ENCODE assay signal across 36 cellular contexts in the genomic region with DNA sequence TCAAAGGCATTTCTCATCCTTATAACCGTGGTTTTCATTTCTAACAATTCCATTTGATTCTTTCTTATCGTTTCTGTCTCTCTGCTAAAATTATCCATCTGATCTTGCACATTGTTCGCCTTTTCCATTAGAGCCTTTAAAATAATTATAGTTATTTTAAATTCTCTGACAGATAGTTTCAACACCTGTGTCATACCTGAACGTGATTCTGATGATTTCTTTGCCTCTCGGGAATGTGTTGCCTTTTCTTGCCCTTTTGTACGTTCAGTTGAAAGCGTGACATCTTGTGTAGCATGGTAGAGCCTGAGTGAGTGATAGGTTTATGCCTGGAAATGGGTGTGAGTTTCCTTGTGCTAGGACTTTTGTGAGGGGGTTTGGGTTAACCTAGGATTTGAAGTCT.
"Had no signal": no experiment of that assay in that cellular context is flagged by ENCODE, and none has a peak within 500 bp of the region (broad histone marks: within the 10 kb centered on the region; RNA-seq: fewer than 3 reads in every experiment).

No MANE protein-coding gene starts in this region.

- H3K4me3 ChIP-seq: ascending aorta, cardiac muscle cell had no signal

- H3K9me3 ChIP-seq: ascending aorta had no signal

- H3K36me3 Mint-ChIP-seq: activated CD4-positive, alpha-beta memory T cell treated with anti-CD3 and anti-CD28 coated beads for 36 hours; activated naive CD4-positive, alpha-beta T cell treated with anti-CD3 and anti-CD28 coated beads, Interleukin-2, amount 10 ng/mL, durations not matched to agents 7 days and 5 days; activated naive CD4-positive, alpha-beta T cell treated with anti-CD3 and anti-CD28 coated beads, Interleukin-2, amount 50 U/mL, for 24 hours; activated naive CD8-positive, alpha-beta T cell; activated naive CD8-positive, alpha-beta T cell treated with anti-CD3 and anti-CD28 coated beads, Interleukin-2, amount 10 ng/mL, durations not matched to agents 7 days and 5 days had no signal

- ATAC-seq: activated CD8-positive, alpha-beta T cell treated with anti-CD3 and anti-CD28 coated beads for 36 hours; activated naive CD8-positive, alpha-beta T cell treated with anti-CD3 and anti-CD28 coated beads, Interleukin-2, amount 50 U/mL, for 24 hours; activated T-cell treated with anti-CD3 and anti-CD28 coated beads, Interleukin-2, amount 50 U/mL, for 4 hours; activated T-cell treated with anti-CD3 and anti-CD28 coated beads, Interleukin-2, amount 50 U/mL, for 72 hours; activated T-helper 17 cell treated with anti-CD3 and anti-CD28 coated beads, Interleukin-2, amount 50 U/mL, for 72 hours had no signal

- DNase-seq: activated B cell treated with CpG ODN at 0.5 μM for 24 hours; activated CD4-positive, alpha-beta memory T cell treated with anti-CD3 and anti-CD28 coated beads for 36 hours; activated CD4-positive, alpha-beta T cell treated with anti-CD3 and anti-CD28 coated beads for 4 hours; activated CD4-positive, alpha-beta T cell treated with anti-CD3 and anti-CD28 coated beads, Interleukin-2, amount 10 ng/mL, durations not matched to agents 24 days and 14 days; activated CD4-positive, alpha-beta T cell treated with anti-CD3 and anti-CD28 coated beads, Interleukin-2, amount 50 U/mL, for 1 hour; activated CD4-positive, alpha-beta T cell treated with anti-CD3 and anti-CD28 coated beads, Interleukin-2, amount 50 U/mL, for 4 hours; activated CD4-positive, CD25-positive, alpha-beta regulatory T cell treated with anti-CD3 and anti-CD28 coated beads, Interleukin-2, amount 50 U/mL, for 72 hours; activated CD8-positive, alpha-beta memory T cell treated with anti-CD3 and anti-CD28 coated beads, Interleukin-2, amount 50 U/mL, for 4 hours; activated CD8-positive, alpha-beta T cell treated with anti-CD3 and anti-CD28 coated beads for 36 hours; activated effector memory CD4-positive, alpha-beta T cell treated with anti-CD3 and anti-CD28 coated beads, Interleukin-2, amount 50 U/mL, for 16 hours; activated naive CD4-positive, alpha-beta T cell treated with anti-CD3 and anti-CD28 coated beads, Interleukin-2, amount 10 ng/mL, durations not matched to agents 7 days and 5 days; activated naive CD4-positive, alpha-beta T cell treated with Interleukin-2 at 50 U/mL for 16 hours; activated naive CD8-positive, alpha-beta T cell treated with anti-CD3 and anti-CD28 coated beads, Interleukin-2, amount 10 ng/mL, durations not matched to agents 7 days and 5 days; activated naive CD8-positive, alpha-beta T cell treated with anti-CD3 and anti-CD28 coated beads, Interleukin-2, amount 50 U/mL, for 24 hours; activated T-cell treated with anti-CD3 and anti-CD28 coated beads for 4 hours; activated T-cell treated with anti-CD3 and anti-CD28 coated beads, Interleukin-2, amount 50 U/mL, for 1 hour; activated T-cell treated with anti-CD3 and anti-CD28 coated beads, Interleukin-2, amount 50 U/mL, for 4 hours; activated T-cell treated with anti-CD3 and anti-CD28 coated beads, Interleukin-2, amount 50 U/mL, for 72 hours; amygdala; anterior cingulate cortex; caudate nucleus; SW 1271; T-helper 1 cell; T-helper 2 cell; T-helper 9 cell had no signal

- H3K4me1 Mint-ChIP-seq: activated B cell treated with CpG ODN at 0.5 μM for 24 hours; activated CD4-positive, alpha-beta T cell treated with anti-CD3 and anti-CD28 coated beads, Interleukin-2, amount 10 ng/mL, durations not matched to agents 24 days and 14 days; activated naive CD4-positive, alpha-beta T cell treated with anti-CD3 and anti-CD28 coated beads, Interleukin-2, amount 10 ng/mL, durations not matched to agents 7 days and 5 days; activated naive CD4-positive, alpha-beta T cell treated with anti-CD3 and anti-CD28 coated beads, Interleukin-2, amount 50 U/mL, for 24 hours; activated naive CD8-positive, alpha-beta T cell treated with anti-CD3 and anti-CD28 coated beads, Interleukin-2, amount 10 ng/mL, durations not matched to agents 7 days and 5 days; activated naive CD8-positive, alpha-beta T cell treated with anti-CD3 and anti-CD28 coated beads, Interleukin-2, amount 50 U/mL, for 24 hours; activated T-helper 17 cell treated with anti-CD3 and anti-CD28 coated beads, Interleukin-2, amount 50 U/mL, for 72 hours; central memory CD8-positive, alpha-beta T cell had no signal

- H3K27ac ChIP-seq: ascending aorta, cardiac muscle cell, VCaP had no signal

- H3K4me3 Mint-ChIP-seq: activated B cell treated with CpG ODN at 0.5 μM for 24 hours; activated CD4-positive, alpha-beta memory T cell treated with anti-CD3 and anti-CD28 coated beads for 36 hours; activated CD4-positive, alpha-beta T cell treated with anti-CD3 and anti-CD28 coated beads, Interleukin-2, amount 10 ng/mL, durations not matched to agents 24 days and 14 days; activated CD8-positive, alpha-beta T cell treated with anti-CD3 and anti-CD28 coated beads for 36 hours; activated naive CD4-positive, alpha-beta T cell treated with anti-CD3 and anti-CD28 coated beads, Interleukin-2, amount 10 ng/mL, durations not matched to agents 7 days and 5 days; activated naive CD4-positive, alpha-beta T cell treated with anti-CD3 and anti-CD28 coated beads, Interleukin-2, amount 50 U/mL, for 24 hours; activated naive CD8-positive, alpha-beta T cell; activated naive CD8-positive, alpha-beta T cell treated with anti-CD3 and anti-CD28 coated beads, Interleukin-2, amount 10 ng/mL, durations not matched to agents 7 days and 5 days; activated naive CD8-positive, alpha-beta T cell treated with anti-CD3 and anti-CD28 coated beads, Interleukin-2, amount 50 U/mL, for 24 hours; activated T-cell treated with anti-CD3 and anti-CD28 coated beads, Interleukin-2, amount 50 U/mL, for 4 hours; activated T-cell treated with anti-CD3 and anti-CD28 coated beads, Interleukin-2, amount 50 U/mL, for 72 hours; activated T-helper 1 cell treated with anti-CD3 and anti-CD28 coated beads, Interleukin-12 subunit alpha, Interleukin-12 subunit beta, Interleukin-2, Interleukin-4 antibody, amounts not matched to agents 30 ng/mL and 10 ng/mL and 1 ng/mL, durations not matched to agents 14 hours and 24 hours and 36 hours; activated T-helper 17 cell treated with anti-CD3 and anti-CD28 coated beads, Interleukin-2, amount 50 U/mL, for 72 hours; brain; central memory CD8-positive, alpha-beta T cell; T-helper 1 cell treated with Interleukin-12 subunit alpha and Interleukin-12 subunit beta and Interleukin-4 antibody, amounts not matched to agents 30 μg/mL and 1 μg/mL, for 36 hours; T-helper 2 cell treated with Interferon-gamma antibody and Interleukin-4, amounts not matched to agents 5 μg/mL and 100 μg/mL, for 36 hours had no signal

- H3K27me3 ChIP-seq: ascending aorta, cardiac muscle cell had no signal

- H3K9me3 Mint-ChIP-seq: activated B cell treated with CpG ODN at 0.5 μM for 24 hours; activated CD4-positive, alpha-beta memory T cell treated with anti-CD3 and anti-CD28 coated beads for 36 hours; activated CD4-positive, alpha-beta T cell treated with anti-CD3 and anti-CD28 coated beads, Interleukin-2, amount 10 ng/mL, durations not matched to agents 24 days and 14 days; activated CD8-positive, alpha-beta T cell treated with anti-CD3 and anti-CD28 coated beads for 36 hours; activated naive CD4-positive, alpha-beta T cell treated with anti-CD3 and anti-CD28 coated beads, Interleukin-2, amount 10 ng/mL, durations not matched to agents 7 days and 5 days; activated naive CD4-positive, alpha-beta T cell treated with anti-CD3 and anti-CD28 coated beads, Interleukin-2, amount 50 U/mL, for 24 hours; activated naive CD8-positive, alpha-beta T cell treated with anti-CD3 and anti-CD28 coated beads, Interleukin-2, amount 10 ng/mL, durations not matched to agents 7 days and 5 days; activated naive CD8-positive, alpha-beta T cell treated with anti-CD3 and anti-CD28 coated beads, Interleukin-2, amount 50 U/mL, for 24 hours; activated T-cell treated with anti-CD3 and anti-CD28 coated beads, Interleukin-2, amount 50 U/mL, for 4 hours; activated T-cell treated with anti-CD3 and anti-CD28 coated beads, Interleukin-2, amount 50 U/mL, for 72 hours; activated T-helper 1 cell treated with anti-CD3 and anti-CD28 coated beads, Interleukin-12 subunit alpha, Interleukin-12 subunit beta, Interleukin-2, Interleukin-4 antibody, amounts not matched to agents 30 ng/mL and 10 ng/mL and 1 ng/mL, durations not matched to agents 14 hours and 24 hours and 36 hours; activated T-helper 17 cell treated with anti-CD3 and anti-CD28 coated beads, Interleukin-2, amount 50 U/mL, for 72 hours; brain; central memory CD8-positive, alpha-beta T cell; T-helper 1 cell treated with Interleukin-12 subunit alpha and Interleukin-12 subunit beta and Interleukin-4 antibody, amounts not matched to agents 30 μg/mL and 1 μg/mL, for 36 hours; T-helper 2 cell treated with Interferon-gamma antibody and Interleukin-4, amounts not matched to agents 5 μg/mL and 100 μg/mL, for 36 hours had no signal

- H3K36me3 ChIP-seq: ascending aorta, cardiac muscle cell had no signal

- H3K27ac Mint-ChIP-seq: activated B cell treated with CpG ODN at 0.5 μM for 24 hours; activated CD4-positive, alpha-beta memory T cell treated with anti-CD3 and anti-CD28 coated beads for 36 hours; activated CD4-positive, alpha-beta T cell treated with anti-CD3 and anti-CD28 coated beads, Interleukin-2, amount 10 ng/mL, durations not matched to agents 24 days and 14 days; activated CD8-positive, alpha-beta T cell treated with anti-CD3 and anti-CD28 coated beads for 36 hours; activated naive CD4-positive, alpha-beta T cell treated with anti-CD3 and anti-CD28 coated beads, Interleukin-2, amount 10 ng/mL, durations not matched to agents 7 days and 5 days; activated naive CD4-positive, alpha-beta T cell treated with anti-CD3 and anti-CD28 coated beads, Interleukin-2, amount 50 U/mL, for 24 hours; activated naive CD8-positive, alpha-beta T cell; activated naive CD8-positive, alpha-beta T cell treated with anti-CD3 and anti-CD28 coated beads, Interleukin-2, amount 10 ng/mL, durations not matched to agents 7 days and 5 days; activated naive CD8-positive, alpha-beta T cell treated with anti-CD3 and anti-CD28 coated beads, Interleukin-2, amount 50 U/mL, for 24 hours; activated T-cell treated with anti-CD3 and anti-CD28 coated beads, Interleukin-2, amount 50 U/mL, for 72 hours; activated T-helper 1 cell treated with anti-CD3 and anti-CD28 coated beads, Interleukin-12 subunit alpha, Interleukin-12 subunit beta, Interleukin-2, Interleukin-4 antibody, amounts not matched to agents 30 ng/mL and 10 ng/mL and 1 ng/mL, durations not matched to agents 14 hours and 24 hours and 36 hours; activated T-helper 17 cell treated with anti-CD3 and anti-CD28 coated beads, Interleukin-2, amount 50 U/mL, for 72 hours; T-helper 1 cell treated with Interleukin-12 subunit alpha and Interleukin-12 subunit beta and Interleukin-4 antibody, amounts not matched to agents 30 μg/mL and 1 μg/mL, for 36 hours; T-helper 2 cell treated with Interferon-gamma antibody and Interleukin-4, amounts not matched to agents 5 μg/mL and 100 μg/mL, for 36 hours had no signal
